18 cellular contexts compared by ENCODE assay signal in genomic region chr2:98234763-98235162, GRCh38.
A peak's percentile ranks its signal among the peaks of the same experiment; 100 is the strongest.
DNase-seq lines count a peak whose midpoint lies in the region; TF ChIP-seq lines count a peak whose summit lies in the region.
"Had no signal": no experiment of that assay in that cellular context is flagged by ENCODE, and none has a peak within 500 bp of the region (broad histone marks: within the 10 kb centered on the region; RNA-seq: fewer than 3 reads in every experiment).

No MANE protein-coding gene starts in this region.

- no peaks in the 10 kb centered on the region for H3K27me3 ChIP-seq in Karpas-422 (ENCODE audit: low read length)
- no peaks in the 10 kb centered on the region for H3K27me3 ChIP-seq in neural progenitor cell

- no peak overlapping the region for H3K4me3 Mint-ChIP-seq in neural progenitor cell
- H3K4me3 Mint-ChIP-seq: B cell; CD4-positive, CD25-positive, alpha-beta regulatory T cell had no signal

- H3K4me1 ChIP-seq in Karpas-422 (ENCODE audit: low read length) (no peaks in the 10 kb centered on the region), neural progenitor cell (no peaks in the 10 kb centered on the region)

- peaks cover 3% of the 10 kb centered on the region for H3K27me3 Mint-ChIP-seq in neural progenitor cell (ENCODE audit: insufficient read depth, low read depth)

- H4K20me1 ChIP-seq in Karpas-422 (ENCODE audit: insufficient read depth, low read depth, low read length) (no peaks in the 10 kb centered on the region), neural progenitor cell (ENCODE audit: low read depth) (no peaks in the 10 kb centered on the region)

- no peaks in the 10 kb centered on the region for H3F3A ChIP-seq in neural progenitor cell (ENCODE audit: low read depth)

- H3K4me2 ChIP-seq in Karpas-422 (ENCODE audit: low read depth, low read length, poor library complexity, severe bottlenecking) (no peak overlapping the region), neural progenitor cell (no peak overlapping the region)

- peak; percentile 44 for DNase-seq in DMS53 (lab: John Stamatoyannopoulos, UW)
- no peak for DNase-seq in DMS53 treated with DMSO at 0.1 percent for 48 hours (lab: John Stamatoyannopoulos, UW; ENCODE audit: unreplicated experiment)
- DNase-seq in Karpas-422: peak; percentile 49
- no peak for DNase-seq in neural progenitor cell (ENCODE audit: low spot score)
- DNase-seq in globus pallidus (ENCODE audit: low spot score): no peak
- no peak for DNase-seq in mesenteric fat pad (ENCODE audit: low spot score)
- no peak for DNase-seq in inferior parietal cortex (ENCODE audit: extremely low spot score)
- DNase-seq: CD4-positive, CD25-positive, alpha-beta regulatory T cell; H7; MV-4-11; NCI-H1436 treated with DMSO at 0.1 percent for 48 hours; NCI-H2029 treated with DMSO at 0.1 percent for 48 hours; NCI-H510A treated with DMSO at 0.1 percent for 48 hours; RPMI8226 had no signal

- H3K27ac ChIP-seq in Karpas-422 (ENCODE audit: low read length) (no peak overlapping the region), VCaP (peak overlapping the region; percentile 67), neural progenitor cell (no peak overlapping the region)
- H3K27ac ChIP-seq: 22Rv1 had no signal

- TF ChIP-seq CTCF in VCaP (conservative IDR thresholded peaks at IDR 0.05): peak; percentile 18; the same call in 1 of the 2 replicates
- TF ChIP-seq CTCF in neural progenitor cell (IDR thresholded peaks at IDR 0.05): no peak

- H3K4me1 Mint-ChIP-seq in neural progenitor cell: no peaks in the 10 kb centered on the region
- H3K4me1 Mint-ChIP-seq: B cell; CD4-positive, CD25-positive, alpha-beta regulatory T cell; IgD-negative memory B cell had no signal

- H3K9me3 ChIP-seq in Karpas-422 (ENCODE audit: low read length): no peaks in the 10 kb centered on the region
- no peaks in the 10 kb centered on the region for H3K9me3 ChIP-seq in neural progenitor cell (ENCODE audit: low read depth)

- H3K9me3 Mint-ChIP-seq in neural progenitor cell: no peaks in the 10 kb centered on the region

- H3K9ac ChIP-seq in Karpas-422 (ENCODE audit: low read length) (no peak overlapping the region), neural progenitor cell (no peak overlapping the region)

- no peak overlapping the region for H2AFZ ChIP-seq in Karpas-422 (ENCODE audit: low read length)
- H2AFZ ChIP-seq in neural progenitor cell (replicated peaks): peak overlapping the region; percentile 63

- no peak overlapping the region for H3K27ac Mint-ChIP-seq in neural progenitor cell
- H3K27ac Mint-ChIP-seq: B cell; CD4-positive, CD25-positive, alpha-beta regulatory T cell; IgD-negative memory B cell had no signal

- H3K36me3 ChIP-seq in Karpas-422 (ENCODE audit: insufficient read depth, low read length): no peaks in the 10 kb centered on the region
- H3K36me3 ChIP-seq in neural progenitor cell: no peaks in the 10 kb centered on the region

- H3K79me2 ChIP-seq in Karpas-422 (ENCODE audit: low read length): no peaks in the 10 kb centered on the region
- no peaks in the 10 kb centered on the region for H3K79me2 ChIP-seq in neural progenitor cell (ENCODE audit: low read depth)

- no peaks in the 10 kb centered on the region for H3K9me2 ChIP-seq in Karpas-422 (replicated peaks; ENCODE audit: insufficient read depth, low read length)

- H3K4me3 ChIP-seq in Karpas-422 (ENCODE audit: low read length) (no peak overlapping the region), neural progenitor cell (no peak overlapping the region)

- H3K36me3 Mint-ChIP-seq in neural progenitor cell: no peaks in the 10 kb centered on the region
- H3K36me3 Mint-ChIP-seq: CD4-positive, CD25-positive, alpha-beta regulatory T cell had no signal

Comparison
In these comparisons a context has a peak if more than half of its experiments do, and no peak if none do; other contexts are left out.
1. DNase-seq: peak in DMS53 (single experiment) and Karpas-422 (single experiment); none in DMS53 treated with DMSO at 0.1 percent for 48 hours (single experiment), neural progenitor cell (single experiment), globus pallidus (single experiment), mesenteric fat pad (single experiment) and inferior parietal cortex (single experiment).